ENCODE assay signal across 21 cellular contexts in the genomic region with DNA sequence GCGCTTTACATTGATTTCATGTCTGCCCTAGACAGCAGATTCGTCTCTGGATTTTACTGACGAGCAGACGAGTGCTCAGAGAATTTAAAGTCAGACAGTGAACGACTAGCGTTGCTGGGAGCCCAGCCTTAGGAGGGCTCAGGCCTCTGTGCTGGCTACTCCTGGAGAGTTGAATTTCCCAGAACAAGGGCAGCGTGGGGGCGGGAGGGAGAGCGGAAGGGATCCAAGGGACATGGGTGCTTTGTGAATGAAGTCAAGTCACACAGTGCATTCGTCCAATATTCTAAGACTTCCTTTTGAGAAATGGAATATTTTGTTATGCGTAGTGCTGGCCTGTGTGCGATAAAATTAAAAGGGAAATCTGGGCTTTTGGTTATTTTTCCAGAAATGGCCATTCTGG.
"Had no signal": no experiment of that assay in that cellular context is flagged by ENCODE, and none has a peak within 500 bp of the region (broad histone marks: within the 10 kb centered on the region; RNA-seq: fewer than 3 reads in every experiment).

No MANE protein-coding gene starts in this region.

- ATAC-seq: activated CD8-positive, alpha-beta memory T cell treated with anti-CD3 and anti-CD28 coated beads, Interleukin-2, amount 10 ng/mL, durations not matched to agents 7 days and 5 days; activated T-cell treated with anti-CD3 and anti-CD28 coated beads, Interleukin-2, amount 50 U/mL, for 4 hours; K562; T-helper 17 cell had no signal

- H3K4me3 ChIP-seq: K562 had no signal

- DNase-seq: activated B cell treated with CpG ODN at 0.5 μM for 24 hours; activated CD4-positive, alpha-beta T cell treated with anti-CD3 and anti-CD28 coated beads for 1 hour; activated CD4-positive, alpha-beta T cell treated with anti-CD3 and anti-CD28 coated beads, Interleukin-2, amount 10 ng/mL, durations not matched to agents 24 days and 14 days; activated CD4-positive, alpha-beta T cell treated with anti-CD3 and anti-CD28 coated beads, Interleukin-2, amount 50 U/mL, for 48 hours; activated CD8-positive, alpha-beta memory T cell treated with anti-CD3 and anti-CD28 coated beads, Interleukin-2, amount 10 ng/mL, durations not matched to agents 7 days and 5 days; activated effector memory CD4-positive, alpha-beta T cell treated with anti-CD3 and anti-CD28 coated beads, Interleukin-2, amount 50 U/mL, for 16 hours; activated naive CD4-positive, alpha-beta T cell treated with anti-CD3 and anti-CD28 coated beads for 36 hours; activated T-cell treated with anti-CD3 and anti-CD28 coated beads, Interleukin-2, amount 50 U/mL, for 4 hours; amygdala; Karpas-422; MM.1S; NCI-H1105; NCI-H1436; NCI-H1694 treated with DMSO at 0.1 percent for 48 hours; NCI-H2081; NCI-H446; NCI-H524; SIG-M5; T-helper 17 cell; T-helper 9 cell had no signal
